In the genomic region with DNA sequence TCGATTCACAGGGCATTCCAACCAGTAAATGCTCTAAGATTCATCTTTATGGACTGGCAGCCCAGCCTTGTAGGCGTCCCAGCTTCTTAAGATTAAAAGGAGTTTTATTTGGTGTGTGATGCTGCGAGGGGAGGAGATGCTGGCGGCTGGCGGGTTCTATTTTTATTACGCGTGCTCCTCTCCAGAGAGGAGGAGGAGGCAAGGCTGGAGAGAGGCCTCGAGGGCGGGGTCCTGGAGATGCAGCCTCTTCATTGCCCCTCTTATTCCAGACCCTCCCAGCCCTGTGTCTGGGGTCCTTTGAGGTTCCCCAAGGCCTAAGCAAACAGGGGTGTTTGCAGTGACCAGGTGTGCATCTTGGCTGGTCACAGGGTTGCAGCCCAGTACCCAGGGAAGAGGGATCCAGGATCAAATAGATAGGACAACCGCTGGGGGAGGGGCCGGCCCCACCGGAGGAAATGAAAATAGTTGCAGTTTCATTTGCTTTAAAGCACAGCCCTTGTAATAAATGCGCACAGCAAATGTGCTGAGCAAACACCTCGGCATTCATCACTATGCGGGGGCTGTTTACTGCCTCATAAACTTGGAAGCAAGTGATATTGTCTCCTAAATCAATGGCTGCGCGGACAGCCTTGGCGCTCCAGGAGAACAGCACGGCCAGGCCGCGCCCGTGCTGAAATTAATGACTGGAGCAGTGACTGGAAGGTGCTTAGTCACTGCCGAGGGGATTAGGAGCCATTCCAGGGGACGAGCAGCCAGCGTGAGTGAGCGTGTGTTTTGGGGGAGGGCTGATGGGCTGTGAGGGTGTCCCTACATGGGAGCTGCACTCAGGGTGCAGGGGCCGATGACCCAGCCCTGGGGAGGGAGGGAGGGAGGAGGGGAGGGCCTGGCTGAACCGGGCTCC, we compare ENCODE assay signal across 8 cellular contexts.
DNase-seq lines count a peak whose midpoint lies in the region; ATAC-seq and TF ChIP-seq lines count a peak whose summit lies in the region.

No MANE protein-coding gene starts in this region.

- CTCF ChIA-PET in activated naive CD4-positive, alpha-beta T cell treated with anti-CD3 and anti-CD28 coated beads, Interleukin-2, amount 10 ng/mL, durations not matched to agents 7 days and 5 days (lab: Charles Lee) = no interaction called here

- TF ChIP-seq CTCF in right atrium auricular region (IDR thresholded peaks at IDR 0.05) (no peak), stomach (IDR thresholded peaks at IDR 0.05) (no peak), brain microvascular endothelial cell (IDR thresholded peaks at IDR 0.05; ENCODE audit: low read depth, low read length, missing control alignments) (no peak)

- no peaks in the 10 kb centered on the region for H3K27me3 ChIP-seq in SJCRH30
- H3K27me3 ChIP-seq in right atrium auricular region = no peaks in the 10 kb centered on the region
- peaks cover 0 to 16% (median 16%) of the 10 kb centered on the region in 3 donors for H3K27me3 ChIP-seq in stomach
- peaks cover 9% of the 10 kb centered on the region for H3K27me3 ChIP-seq in brain microvascular endothelial cell (replicated peaks)

- no peak overlapping the region; the same call in 1 of the 2 replicates for H3K27ac ChIP-seq in SJCRH30
- H3K27ac ChIP-seq in right atrium auricular region = peak overlapping the region; percentile 60 to 61
- H3K27ac ChIP-seq in stomach = peak overlapping the region in 4 of 5 donors; percentile 56 to 79 (median 63)
- H3K27ac ChIP-seq in brain microvascular endothelial cell = no peak overlapping the region

- H3K4me3 Mint-ChIP-seq in activated naive CD4-positive, alpha-beta T cell treated with anti-CD3 and anti-CD28 coated beads, Interleukin-2, amount 10 ng/mL, durations not matched to agents 7 days and 5 days = peak overlapping the region; percentile 55

- in situ Hi-C loops in brain microvascular endothelial cell (cut with HindIII; ENCODE audit: low pct_ligation_motif_present, low sequenced_read_pairs) = no loop called here

- intact Hi-C loops in stomach (cut with DNase I; ENCODE audit: low total_unique reads) = no loop called here

- peaks cover 3% of the 10 kb centered on the region for H3K36me3 Mint-ChIP-seq in activated naive CD4-positive, alpha-beta T cell treated with anti-CD3 and anti-CD28 coated beads, Interleukin-2, amount 10 ng/mL, durations not matched to agents 7 days and 5 days

- peak overlapping the region; percentile 50 for H3K27ac Mint-ChIP-seq in activated naive CD4-positive, alpha-beta T cell treated with anti-CD3 and anti-CD28 coated beads, Interleukin-2, amount 10 ng/mL, durations not matched to agents 7 days and 5 days

- H3K27me3 Mint-ChIP-seq in activated naive CD4-positive, alpha-beta T cell treated with anti-CD3 and anti-CD28 coated beads, Interleukin-2, amount 10 ng/mL, durations not matched to agents 7 days and 5 days = peaks cover 72% of the 10 kb centered on the region

- no peak for ATAC-seq in GM21390 (IDR thresholded peaks at IDR 0.05; ENCODE audit: unreplicated experiment)
- no peak for ATAC-seq in GM21526 (IDR thresholded peaks at IDR 0.05; ENCODE audit: low FRiP score, unreplicated experiment)

- no peak for TF ChIP-seq POLR2A in stomach (IDR thresholded peaks at IDR 0.05)

- H3K36me3 ChIP-seq in SJCRH30 = no peaks in the 10 kb centered on the region
- H3K36me3 ChIP-seq in right atrium auricular region = no peaks in the 10 kb centered on the region
- no peaks in the 10 kb centered on the region for H3K36me3 ChIP-seq in stomach
- H3K36me3 ChIP-seq in brain microvascular endothelial cell (replicated peaks) = no peaks in the 10 kb centered on the region

- H3K9me3 Mint-ChIP-seq in activated naive CD4-positive, alpha-beta T cell treated with anti-CD3 and anti-CD28 coated beads, Interleukin-2, amount 10 ng/mL, durations not matched to agents 7 days and 5 days = no peaks in the 10 kb centered on the region

- H3K4me3 ChIP-seq in SJCRH30 (peak overlapping the region; percentile 50), right atrium auricular region (peak overlapping the region in 1 of 2 donors; percentile 18), stomach (peak overlapping the region; percentile 14 to 28 (median 21)), brain microvascular endothelial cell (ENCODE audit: low read depth, low read length) (no peak overlapping the region)

- TF ChIP-seq EP300 in stomach (IDR thresholded peaks at IDR 0.05) = no peak

- WGBS in stomach, 5 donors = 33 to 46% (median 43%) methylated on average over 27 to 28 of the region's 28 CpGs

- H3K4me1 ChIP-seq in SJCRH30 (no peaks in the 10 kb centered on the region), right atrium auricular region (peaks cover 0 to 44% of the 10 kb centered on the region in 2 donors), stomach (peaks cover 26 to 48% (median 38%) of the 10 kb centered on the region in 4 donors)

- no peaks in the 10 kb centered on the region for H3K9me3 ChIP-seq in SJCRH30 (replicated peaks)
- H3K9me3 ChIP-seq in right atrium auricular region = no peaks in the 10 kb centered on the region
- H3K9me3 ChIP-seq in stomach = no peaks in the 10 kb centered on the region

- peak; percentile 57 for DNase-seq in activated naive CD4-positive, alpha-beta T cell treated with anti-CD3 and anti-CD28 coated beads, Interleukin-2, amount 10 ng/mL, durations not matched to agents 7 days and 5 days
- DNase-seq in activated naive CD4-positive, alpha-beta T cell treated with anti-CD3 and anti-CD28 coated beads, Interleukin-2, amount 50 U/mL, for 16 hours = no peak
- DNase-seq in SJCRH30 = peak; percentile 49 to 55
- peak; percentile 82 for DNase-seq in right atrium auricular region (ENCODE audit: low spot score)
- DNase-seq in stomach = no peak
- DNase-seq in brain microvascular endothelial cell = no peak

- H3K4me1 Mint-ChIP-seq in activated naive CD4-positive, alpha-beta T cell treated with anti-CD3 and anti-CD28 coated beads, Interleukin-2, amount 10 ng/mL, durations not matched to agents 7 days and 5 days = peaks cover 24% of the 10 kb centered on the region

Comparison
In these comparisons a context has a peak if more than half of its experiments do, and no peak if none do; other contexts are left out.
1. DNase-seq: peak in activated naive CD4-positive, alpha-beta T cell treated with anti-CD3 and anti-CD28 coated beads, Interleukin-2, amount 10 ng/mL, durations not matched to agents 7 days and 5 days (single experiment), SJCRH30 (2 of 2) and right atrium auricular region (single experiment); none in activated naive CD4-positive, alpha-beta T cell treated with anti-CD3 and anti-CD28 coated beads, Interleukin-2, amount 50 U/mL, for 16 hours (single experiment), stomach (single experiment) and brain microvascular endothelial cell (single experiment).
2. H3K27ac ChIP-seq: peak in right atrium auricular region (2 of 2) and stomach (4 of 5); none in SJCRH30 (single experiment) and brain microvascular endothelial cell (single experiment).